8 cellular contexts compared by ENCODE assay signal in genomic region chr5:134113908-134114875, GRCh38. TPM values are rescaled to one million over a fixed set of nuclear protein-coding genes. Genes with fewer than 3 reads are reported as not detected.
DNase-seq lines count a peak whose midpoint lies in the region; ATAC-seq and TF ChIP-seq lines count a peak whose summit lies in the region.

TCF7 (plus strand) TSS chr5:134114681; CDS start chr5:134114907, 226 bp downstream.

- peak within 1 kb of the TSS; percentile 87 to 94 for H3K4me3 Mint-ChIP-seq in activated T-cell treated with anti-CD3 and anti-CD28 coated beads, Interleukin-2, amount 50 U/mL, for 72 hours
- H3K4me3 Mint-ChIP-seq in stimulated activated naive CD8-positive, alpha-beta T cell treated with anti-CD3 and anti-CD28 coated beads, Interleukin-15, amount 100 ng/mL, for 72 hours, result peak within 1 kb of the TSS; percentile 93 to 96

- TF ChIP-seq CTCF in PC-3 (conservative IDR thresholded peaks at IDR 0.05; ENCODE audit: low read depth, low read length), result no peak

- peak within 1 kb of the TSS; percentile 67 for H3K4me3 ChIP-seq in PC-3 (ENCODE audit: low read length)
- peak within 1 kb of the TSS; percentile 75 to 83 for H3K4me3 ChIP-seq in muscle layer of duodenum (ENCODE audit: low read depth in 1 of 2, low read length in 2 of 2)

- no peaks in the 10 kb centered on the region for H3K9me3 Mint-ChIP-seq in activated T-cell treated with anti-CD3 and anti-CD28 coated beads, Interleukin-2, amount 50 U/mL, for 72 hours
- H3K9me3 Mint-ChIP-seq in stimulated activated naive CD8-positive, alpha-beta T cell treated with anti-CD3 and anti-CD28 coated beads, Interleukin-15, amount 100 ng/mL, for 72 hours, result no peaks in the 10 kb centered on the region

- H3F3A ChIP-seq in PC-3 (ENCODE audit: low read length, unreplicated experiment), result no peaks in the 10 kb centered on the region

- no peaks in the 10 kb centered on the region for H3K27me3 ChIP-seq in PC-3 (ENCODE audit: low read length)
- peaks cover 17% of the 10 kb centered on the region for H3K27me3 ChIP-seq in muscle layer of duodenum (ENCODE audit: low read depth, low read length)

- H3K27ac ChIP-seq in PC-3 (ENCODE audit: low read length), result no peak within 1 kb of the TSS
- no peak within 1 kb of the TSS for H3K27ac ChIP-seq in muscle layer of duodenum (ENCODE audit: low read length)

- H3K79me2 ChIP-seq in PC-3 (ENCODE audit: low read length), result no peaks in the 10 kb centered on the region

- peak within 1 kb of the TSS; percentile 81 for H3K27ac Mint-ChIP-seq in activated T-cell treated with anti-CD3 and anti-CD28 coated beads, Interleukin-2, amount 50 U/mL, for 72 hours
- peak within 1 kb of the TSS; percentile 97 for H3K27ac Mint-ChIP-seq in stimulated activated naive CD8-positive, alpha-beta T cell treated with anti-CD3 and anti-CD28 coated beads, Interleukin-15, amount 100 ng/mL, for 72 hours

- DNase-seq in Caki2 (ENCODE audit: low read depth), result peak; percentile 70
- peak; percentile 75 for DNase-seq in PC-3
- DNase-seq in activated T-cell treated with anti-CD3 and anti-CD28 coated beads, Interleukin-2, amount 50 U/mL, for 72 hours, result peak; percentile 80 to 83
- DNase-seq in fibroblast of gingiva (ENCODE audit: low read depth), result peak; percentile 71
- peak; percentile 79 to 80 for DNase-seq in stimulated activated naive CD8-positive, alpha-beta T cell treated with anti-CD3 and anti-CD28 coated beads, Interleukin-15, amount 100 ng/mL, for 72 hours

- H3K36me3 Mint-ChIP-seq in activated T-cell treated with anti-CD3 and anti-CD28 coated beads, Interleukin-2, amount 50 U/mL, for 72 hours (ENCODE audit: insufficient read depth in 2 of 2), result peaks cover 7 to 28% of the 10 kb centered on the region in 2 donors

- intact Hi-C loops in PC-3 (cut with micrococcal nuclease), result no loop called here

- H3K4me2 ChIP-seq in PC-3 (ENCODE audit: low read length), result peak within 1 kb of the TSS; percentile 83

- H3K4me1 ChIP-seq in PC-3 (ENCODE audit: insufficient read depth, low read length) (peaks cover 2% of the 10 kb centered on the region; the same call in 1 of the 2 replicates), muscle layer of duodenum (ENCODE audit: control insufficient read depth in 1 of 2, insufficient read depth in 2 of 2, low read length in 2 of 2) (peaks cover 0 to 17% of the 10 kb centered on the region in 2 donors)

- H2AFZ ChIP-seq in PC-3 (ENCODE audit: low read length), result peak within 1 kb of the TSS; percentile 75

- peak within 1 kb of the TSS; percentile 17 for H3K9ac ChIP-seq in PC-3 (ENCODE audit: low read length)

- H3K4me1 Mint-ChIP-seq in activated T-cell treated with anti-CD3 and anti-CD28 coated beads, Interleukin-2, amount 50 U/mL, for 72 hours (ENCODE audit: low read depth), result peaks cover 82% of the 10 kb centered on the region
- peaks cover 80% of the 10 kb centered on the region for H3K4me1 Mint-ChIP-seq in stimulated activated naive CD8-positive, alpha-beta T cell treated with anti-CD3 and anti-CD28 coated beads, Interleukin-15, amount 100 ng/mL, for 72 hours

- H3K9me3 ChIP-seq in PC-3 (ENCODE audit: low read length) (no peaks in the 10 kb centered on the region), muscle layer of duodenum (ENCODE audit: control insufficient read depth in 1 of 2, low read length in 2 of 2) (no peaks in the 10 kb centered on the region)

- H3K9me2 ChIP-seq in PC-3 (replicated peaks; ENCODE audit: low read length), result no peaks in the 10 kb centered on the region

- no peaks in the 10 kb centered on the region for H4K20me1 ChIP-seq in PC-3 (ENCODE audit: low read length)

- CTCF ChIA-PET in PC-3 (lab: Charles Lee), result interaction anchor here (1.9 kb wide), 1 partner anchor 75 kb away, joined by 6 read pairs; no protein-coding TSS in a partner anchor

- BruUV-seq in PC-3 (replicated peaks; lab: Mats Ljungman, UMichigan), result TSS peak; percentile 68

- ATAC-seq in GM19467 (IDR thresholded peaks at IDR 0.05; ENCODE audit: unreplicated experiment) (peak; percentile 76), HG03558 (IDR thresholded peaks at IDR 0.05; ENCODE audit: extremely low read depth, unreplicated experiment) (peak; percentile 60), PC-3 (peak; percentile 92)
- peak; percentile 57 to 60 for ATAC-seq in activated T-cell treated with anti-CD3 and anti-CD28 coated beads, Interleukin-2, amount 50 U/mL, for 72 hours (replicated peaks in 1 of 2)
- peak; percentile 64 for ATAC-seq in stimulated activated naive CD8-positive, alpha-beta T cell treated with anti-CD3 and anti-CD28 coated beads, Interleukin-15, amount 100 ng/mL, for 72 hours

- no peaks in the 10 kb centered on the region for H3K27me3 Mint-ChIP-seq in activated T-cell treated with anti-CD3 and anti-CD28 coated beads, Interleukin-2, amount 50 U/mL, for 72 hours (ENCODE audit: low read depth)
- no peaks in the 10 kb centered on the region for H3K27me3 Mint-ChIP-seq in stimulated activated naive CD8-positive, alpha-beta T cell treated with anti-CD3 and anti-CD28 coated beads, Interleukin-15, amount 100 ng/mL, for 72 hours

- POLR2A ChIA-PET in PC-3 (lab: Charles Lee; ENCODE audit: unreplicated experiment), result interaction anchor here (0.6 to 0.7 kb wide), 2 partner anchors 190 to 765 kb away, joined by 10 to 15 read pairs; no protein-coding TSS in a partner anchor

- in situ Hi-C loops in Caki2 (cut with HindIII; ENCODE audit: low pct_unique_long_range_greater_than_20kb, low sequenced_read_pairs), result no loop called here

- no peaks in the 10 kb centered on the region for H3K36me3 ChIP-seq in PC-3 (ENCODE audit: low read depth, low read length)
- H3K36me3 ChIP-seq in muscle layer of duodenum (ENCODE audit: control insufficient read depth in 1 of 2, insufficient read depth in 2 of 2, low read length in 2 of 2), result peaks cover 0 to 4% of the 10 kb centered on the region in 2 donors

RNA-seq across cellular contexts. Expression of gene TCF7, which starts in this region (rescaled TPM):
- 1.1 and 2.5 TPM in 2 replicates for total RNA-seq in Caki2 (2014; rRNA removed; shearing (Covaris generic); ENCODE audit: low replicate concordance)
- 3.9 and 7.0 TPM in 2 replicates for total RNA-seq in PC-3 (2014; rRNA removed)
- 100 to 1,000 TPM; 142 to 265 TPM for total RNA-seq in activated T-cell treated with anti-CD3 and anti-CD28 coated beads, Interleukin-2, amount 50 U/mL, for 72 hours

Comparison
In these comparisons a context has a peak if more than half of its experiments do, and no peak if none do; other contexts are left out.
1. RNA of gene TCF7 (total RNA-seq): 142 to 265 TPM in activated T-cell treated with anti-CD3 and anti-CD28 coated beads, Interleukin-2, amount 50 U/mL, for 72 hours; 3.9 to 7.0 TPM in PC-3 and 1.1 to 2.5 TPM in Caki2; every median in the first group is over 10 times any median in the second.
2. Peak in every context shown above with its lines, with median percentiles within 50 percentile points of each other: DNase-seq and ATAC-seq.